ENCODE assay signal across 9 cellular contexts in the genomic region with DNA sequence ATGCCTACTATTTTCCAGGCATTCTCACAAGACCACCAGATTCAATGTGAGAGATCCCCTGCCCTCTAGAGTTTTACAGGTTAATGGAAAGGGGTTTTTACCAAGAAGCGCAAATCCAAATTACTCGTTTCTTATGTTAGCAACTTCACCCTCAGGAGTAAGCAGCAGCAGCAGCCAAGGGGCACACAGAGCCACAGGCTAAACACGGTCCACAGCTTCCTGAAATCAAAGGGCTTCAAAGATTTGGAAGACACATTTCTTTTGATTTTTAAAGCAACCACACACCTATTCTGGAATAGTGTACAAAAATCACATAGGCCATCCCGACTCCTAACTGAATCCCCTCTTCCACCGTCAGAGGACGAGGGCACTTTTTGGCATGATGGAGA.
DNase-seq lines count a peak whose midpoint lies in the region; ATAC-seq, FAIRE-seq and TF ChIP-seq lines count a peak whose summit lies in the region.
"Had no signal": no experiment of that assay in that cellular context is flagged by ENCODE, and none has a peak within 500 bp of the region (broad histone marks: within the 10 kb centered on the region; RNA-seq: fewer than 3 reads in every experiment).

No MANE protein-coding gene starts in this region.

- FAIRE-seq in small intestine (lab: Jason Lieb, UNC): no peak
- FAIRE-seq: HTR-8/SVneo had no signal

- WGBS in small intestine, 3 donors: 30 to 48% (median 35%) methylated on average over 6 of the region's 6 CpGs

- no peaks in the 10 kb centered on the region for H3K9me3 Mint-ChIP-seq in T-cell

- H3K4me3 ChIP-seq in GM12875 (ENCODE audit: low read depth, low read length) (peak overlapping the region; percentile 30), foreskin fibroblast (ENCODE audit: low read depth in 1 of 2, low read length in 2 of 2) (peak overlapping the region; percentile 11 to 16), small intestine (ENCODE audit: low read depth in 1 of 2, low read length in 2 of 2) (no peak overlapping the region)

- H3K4me3 Mint-ChIP-seq in T-cell: peak overlapping the region; percentile 59 to 77 (median 73)

- H3K27ac Mint-ChIP-seq in T-cell: peak overlapping the region; percentile 98

- no peaks in the 10 kb centered on the region for H3K27me3 ChIP-seq in small intestine (ENCODE audit: control insufficient read depth in 2 of 2, insufficient read depth in 2 of 2, low read length in 2 of 2)

- POLR2A ChIA-PET in T-cell (lab: Charles Lee): interaction anchor here (0.9 to 2.9 kb wide), 6 partner anchors 22 to 138 kb away, joined by 3 to 11 read pairs (median 3); no protein-coding TSS in a partner anchor

- no peaks in the 10 kb centered on the region for H3K9me3 ChIP-seq in small intestine (ENCODE audit: control insufficient read depth, low read depth)

- no peak for TF ChIP-seq CTCF in GM12875 (IDR thresholded peaks at IDR 0.05; ENCODE audit: borderline replicate concordance, insufficient read depth, low read depth, low read length)
- TF ChIP-seq CTCF in foreskin fibroblast (IDR thresholded peaks at IDR 0.05; ENCODE audit: low read depth, low read length): no peak

- H3K36me3 Mint-ChIP-seq in T-cell: no peaks in the 10 kb centered on the region

- H3K36me3 ChIP-seq in small intestine (ENCODE audit: control insufficient read depth in 2 of 2, insufficient read depth in 2 of 2, low read length in 2 of 2): no peaks in the 10 kb centered on the region

- CTCF ChIA-PET in T-cell (lab: Charles Lee): interaction anchor here in 1 of 2 donors (0.9 to 2.7 kb wide), 7 partner anchors 28 to 147 kb away, joined by 4 to 12 read pairs (median 7); a partner anchor contains a TSS

- no peaks in the 10 kb centered on the region for H3K27me3 Mint-ChIP-seq in T-cell

- ATAC-seq in T-cell (replicated peaks in 1 of 4) (no peak), GM21360 (IDR thresholded peaks at IDR 0.05; ENCODE audit: unreplicated experiment) (no peak), GM21381 (IDR thresholded peaks at IDR 0.05; ENCODE audit: unreplicated experiment) (no peak)

- H3K4me1 Mint-ChIP-seq in T-cell: peaks cover 55 to 70% (median 61%) of the 10 kb centered on the region in 3 donors

- peak overlapping the region; percentile 96 to 99 for H3K27ac ChIP-seq in small intestine (ENCODE audit: low read depth in 1 of 2, low read length in 1 of 2)

- DNase-seq in T-cell (no peak), foreskin fibroblast (no peak), small intestine (no peak), mucosa of gallbladder (ENCODE audit: low spot score) (no peak), NCI-H1417 (lab: John Stamatoyannopoulos, UW) (no peak)

- peaks cover 7 to 15% of the 10 kb centered on the region in 2 donors for H3K4me1 ChIP-seq in small intestine (ENCODE audit: control insufficient read depth in 2 of 2, insufficient read depth in 1 of 2, low read depth in 1 of 2, low read length in 1 of 2)

Comparison
In these comparisons a context has a peak if more than half of its experiments do, and no peak if none do; other contexts are left out.
1. H3K4me3 ChIP-seq: peak in GM12875 (single experiment) and foreskin fibroblast (2 of 2); none in small intestine (0 of 2).